ENCODE assay signal across 22 cellular contexts in the genomic region with DNA sequence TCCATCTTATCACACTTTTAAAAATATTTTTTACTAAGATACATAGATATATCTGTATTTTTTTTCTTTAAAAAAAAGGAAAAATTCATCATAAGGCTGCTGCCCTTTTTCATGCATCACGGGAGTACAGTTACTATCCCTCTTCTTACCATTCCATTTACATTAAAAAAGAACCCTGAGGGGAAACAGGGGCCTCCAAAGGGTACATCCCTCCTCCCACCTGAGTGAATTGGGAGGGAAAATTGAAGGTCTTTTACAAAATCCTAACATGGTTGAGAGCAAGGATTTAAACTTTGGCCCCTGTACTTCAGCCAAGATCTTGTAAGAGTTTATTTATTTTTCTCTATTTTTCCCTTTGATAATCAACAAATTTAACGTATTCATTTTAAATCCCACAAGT.
"Had no signal": no experiment of that assay in that cellular context is flagged by ENCODE, and none has a peak within 500 bp of the region (broad histone marks: within the 10 kb centered on the region; RNA-seq: fewer than 3 reads in every experiment).

No MANE protein-coding gene starts in this region.

- DNase-seq: effector memory CD8-positive, alpha-beta T cell; islet precursor cell; mammary epithelial cell; mucosa of descending colon; naive thymus-derived CD8-positive, alpha-beta T cell; right lobe of liver; spleen; stimulated activated CD4-positive, alpha-beta T cell treated with anti-CD3 and anti-CD28 coated beads, Interleukin-15, amount 100 ng/mL, for 24 hours; stimulated activated CD4-positive, alpha-beta T cell treated with anti-CD3 and anti-CD28 coated beads, Interleukin-1b, Interleukin-23, amount 100 ng/mL, for 48 hours; stimulated activated CD4-positive, alpha-beta T cell treated with anti-CD3 and anti-CD28 coated beads, Interleukin-4, amount 100 ng/mL, for 24 hours; testis; upper lobe of right lung had no signal

- H3K4me3 ChIP-seq: esophagus muscularis mucosa, mucosa of descending colon, prostate gland, right lobe of liver, spleen, testis, tibial nerve, upper lobe of right lung, vagina had no signal

- H2AFZ ChIP-seq: parathyroid adenoma had no signal

- H3K36me3 ChIP-seq: esophagus muscularis mucosa, prostate gland, right lobe of liver, spleen, tibial nerve, upper lobe of right lung, vagina had no signal

- H3K27me3 ChIP-seq: esophagus muscularis mucosa, right lobe of liver, testis, vagina had no signal

- H3K27ac Mint-ChIP-seq: dendritic cell treated with granulocyte-macrophage colony-stimulating factor and Interleukin-4, amounts not matched to agents 40 ng/mL and 50 ng/mL, for 4 days; effector memory CD8-positive, alpha-beta T cell; stimulated activated memory B cell treated with anti-CD40 and anti-IgM and Interleukin-4, amounts not matched to agents 10 μg/mL and 1 μg/mL and 100 μg/mL, for 72 hours; stimulated activated naive CD8-positive, alpha-beta T cell treated with anti-CD3 and anti-CD28 coated beads, Interleukin-15, Interleukin-2, amounts not matched to agents 100 ng/mL and 50 ng/mL, for 24 hours had no signal

- H3K36me3 Mint-ChIP-seq: naive thymus-derived CD8-positive, alpha-beta T cell; stimulated activated memory B cell treated with anti-CD40 and anti-IgM and Interleukin-4, amounts not matched to agents 10 μg/mL and 1 μg/mL and 100 μg/mL, for 72 hours had no signal

- H3K27me3 Mint-ChIP-seq: naive thymus-derived CD8-positive, alpha-beta T cell; stimulated activated memory B cell treated with anti-CD40 and anti-IgM and Interleukin-4, amounts not matched to agents 10 μg/mL and 1 μg/mL and 100 μg/mL, for 72 hours; stimulated activated naive CD8-positive, alpha-beta T cell treated with anti-CD3 and anti-CD28 coated beads, Interleukin-15, Interleukin-2, amounts not matched to agents 100 ng/mL and 50 ng/mL, for 24 hours had no signal

- H3K79me2 ChIP-seq: parathyroid adenoma had no signal

- H3K4me1 Mint-ChIP-seq: stimulated activated memory B cell treated with anti-CD40 and anti-IgM and Interleukin-4, amounts not matched to agents 10 μg/mL and 1 μg/mL and 100 μg/mL, for 72 hours had no signal

- H3K4me3 Mint-ChIP-seq: dendritic cell treated with granulocyte-macrophage colony-stimulating factor and Interleukin-4, amounts not matched to agents 40 ng/mL and 50 ng/mL, for 4 days; effector memory CD8-positive, alpha-beta T cell; naive thymus-derived CD8-positive, alpha-beta T cell; stimulated activated memory B cell treated with anti-CD40 and anti-IgM and Interleukin-4, amounts not matched to agents 10 μg/mL and 1 μg/mL and 100 μg/mL, for 72 hours; stimulated activated naive CD8-positive, alpha-beta T cell treated with anti-CD3 and anti-CD28 coated beads, Interleukin-15, Interleukin-2, amounts not matched to agents 100 ng/mL and 50 ng/mL, for 24 hours had no signal

- H3K27ac ChIP-seq: epithelial cell of prostate, esophagus muscularis mucosa, parathyroid adenoma, prostate gland, right lobe of liver, spleen, testis, tibial nerve, upper lobe of right lung, vagina had no signal

- ATAC-seq: effector memory CD8-positive, alpha-beta T cell; left lobe of liver; mucosa of descending colon; naive thymus-derived CD8-positive, alpha-beta T cell; right lobe of liver; stimulated activated memory B cell treated with anti-CD40 and anti-IgM and Interleukin-4, amounts not matched to agents 10 μg/mL and 1 μg/mL and 100 μg/mL, for 72 hours; upper lobe of right lung had no signal

- H3K9me3 Mint-ChIP-seq: dendritic cell treated with granulocyte-macrophage colony-stimulating factor and Interleukin-4, amounts not matched to agents 40 ng/mL and 50 ng/mL, for 4 days; effector memory CD8-positive, alpha-beta T cell; naive thymus-derived CD8-positive, alpha-beta T cell; stimulated activated memory B cell treated with anti-CD40 and anti-IgM and Interleukin-4, amounts not matched to agents 10 μg/mL and 1 μg/mL and 100 μg/mL, for 72 hours; stimulated activated naive CD8-positive, alpha-beta T cell treated with anti-CD3 and anti-CD28 coated beads, Interleukin-15, Interleukin-2, amounts not matched to agents 100 ng/mL and 50 ng/mL, for 24 hours had no signal

- H3K9me3 ChIP-seq: esophagus muscularis mucosa, mucosa of descending colon, prostate gland, right lobe of liver, spleen, testis, tibial nerve, upper lobe of right lung, vagina had no signal

- H3K4me1 ChIP-seq: parathyroid adenoma, prostate gland, right lobe of liver, spleen, testis, tibial nerve, upper lobe of right lung, vagina had no signal

- H3K9ac ChIP-seq: parathyroid adenoma had no signal
